ENCODE assay signal across 25 cellular contexts in the genomic region with DNA sequence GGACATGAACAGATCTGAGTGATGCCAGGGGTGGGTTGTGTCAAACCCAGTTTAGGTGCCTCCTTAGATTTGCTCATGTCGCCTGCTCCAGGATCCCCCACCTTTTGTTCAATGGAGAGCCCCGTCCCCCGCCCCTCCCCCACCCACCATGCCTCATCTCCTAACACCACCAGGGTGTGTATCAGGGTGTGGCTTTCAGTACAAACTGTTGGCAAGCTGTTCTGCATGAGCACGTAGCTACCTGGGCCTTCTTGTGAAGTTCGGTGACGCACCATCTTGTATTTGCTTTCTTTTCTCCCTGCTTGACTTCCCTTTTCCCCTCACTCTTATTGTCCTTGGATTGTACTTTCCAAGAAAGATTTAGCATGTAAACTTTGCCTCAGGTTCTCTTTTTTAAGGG.
A peak's percentile ranks its signal among the peaks of the same experiment; 100 is the strongest.
DNase-seq lines count a peak whose midpoint lies in the region; ATAC-seq, FAIRE-seq and TF ChIP-seq lines count a peak whose summit lies in the region.
"Had no signal": no experiment of that assay in that cellular context is flagged by ENCODE, and none has a peak within 500 bp of the region (broad histone marks: within the 10 kb centered on the region; RNA-seq: fewer than 3 reads in every experiment).

No MANE protein-coding gene starts in this region.

- H3K4me2 ChIP-seq in HCT116 (ENCODE audit: low read length) (peak overlapping the region; percentile 25; the same call in 1 of the 2 replicates), K562 (ENCODE audit: insufficient read depth, low read length) (peak overlapping the region; percentile 9; the same call in 1 of the 2 replicates), neural progenitor cell (no peak overlapping the region), OCI-LY7 (ENCODE audit: low read length) (no peak overlapping the region)
- H3K4me2 ChIP-seq: PC-9 had no signal

- intact Hi-C loops in HCT116 (cut with micrococcal nuclease) (loop anchor here (10.0 kb wide), 1 partner anchor 502 kb away; no protein-coding TSS in a partner anchor), K562 (cut with micrococcal nuclease) (loop anchor here (10.0 kb wide), 1 partner anchor 562 kb away; no protein-coding TSS in a partner anchor), OCI-LY7 (cut with micrococcal nuclease; ENCODE audit: unreplicated experiment) (no loop called here)

- TF ChIP-seq POLR2A in HCT116 (IDR thresholded peaks at IDR 0.05; ENCODE audit: borderline replicate concordance, extremely low read depth, insufficient read depth, insufficient read length) = no peak
- no peak for TF ChIP-seq POLR2A in K562 (conservative IDR thresholded peaks at IDR 0.05)

- no peak for TF ChIP-seq CTCF in HCT116 (IDR thresholded peaks at IDR 0.05 in 2 of 3, conservative IDR thresholded peaks at IDR 0.05 in 1 of 3; ENCODE audit: borderline replicate concordance in 1 of 3, insufficient read depth in 1 of 3, low read depth in 2 of 3, low read length in 2 of 3)
- TF ChIP-seq CTCF in K562 (IDR thresholded peaks at IDR 0.05 in 2 of 3, conservative IDR thresholded peaks at IDR 0.05 in 1 of 3; ENCODE audit: insufficient read depth in 2 of 3, low read depth in 1 of 3, low read length in 3 of 3) = no peak
- TF ChIP-seq CTCF in neural progenitor cell (IDR thresholded peaks at IDR 0.05) = no peak
- no peak for TF ChIP-seq CTCF in OCI-LY7 (conservative IDR thresholded peaks at IDR 0.05; ENCODE audit: low read length)
- TF ChIP-seq CTCF in GM20000 (IDR thresholded peaks at IDR 0.05; ENCODE audit: extremely low read depth, missing control alignments) = no peak

- H3K4me1 Mint-ChIP-seq in neural progenitor cell = peaks cover 16% of the 10 kb centered on the region

- H3K36me3 Mint-ChIP-seq in neural progenitor cell = no peaks in the 10 kb centered on the region
- H3K36me3 Mint-ChIP-seq: CD4-positive, alpha-beta memory T cell; IgD-negative memory B cell had no signal

- TF ChIP-seq RAD21 in HCT116 (IDR thresholded peaks at IDR 0.05; ENCODE audit: low read depth) (no peak), K562 (CRISPR knock-in tag; conservative IDR thresholded peaks at IDR 0.05 in 1 of 2, IDR thresholded peaks at IDR 0.05 in 1 of 2) (no peak)

- H3K4me1 ChIP-seq in HCT116 (ENCODE audit: control insufficient read depth in 1 of 2, insufficient read depth in 2 of 2, low read length in 2 of 2) (peaks cover 0 to 17% of the 10 kb centered on the region in 2 experiments; a peak in 2 of 4 replicates), K562 (replicated peaks in 1 of 2; ENCODE audit: control insufficient read depth in 2 of 2, insufficient read depth in 2 of 2, low read length in 2 of 2) (peaks cover 0 to 9% of the 10 kb centered on the region in 2 experiments; a peak in 2 of 5 replicates), neural progenitor cell (no peaks in the 10 kb centered on the region), OCI-LY7 (ENCODE audit: insufficient read depth, low read length, poor library complexity, severe bottlenecking) (peaks cover 13% of the 10 kb centered on the region)

- no peaks in the 10 kb centered on the region for H3K9me2 ChIP-seq in HCT116 (ENCODE audit: insufficient read depth)
- H3K9me2 ChIP-seq in OCI-LY7 (ENCODE audit: insufficient read depth, low read length) = no peaks in the 10 kb centered on the region

- in situ Hi-C loops in K562 (cut with MboI) = loop anchor here (10.0 kb wide), 1 partner anchor 502 kb away; no protein-coding TSS in a partner anchor

- peaks cover 2% of the 10 kb centered on the region for H3K9me3 Mint-ChIP-seq in neural progenitor cell
- H3K9me3 Mint-ChIP-seq: CD4-positive, alpha-beta memory T cell; HFFc6; IgD-negative memory B cell had no signal

- DNase-seq in HCT116 (ENCODE audit: low read depth, low spot score) = no peak
- peak; percentile 35 to 53 (median 48) for DNase-seq in K562 (ENCODE audit: extremely low read depth in 1 of 4, low spot score in 3 of 4)
- peak; percentile 10 for DNase-seq in neural progenitor cell (ENCODE audit: low spot score)
- no peak for DNase-seq in NCI-H345 (lab: John Stamatoyannopoulos, UW)
- no peak for DNase-seq in OCI-LY7 (ENCODE audit: low spot score)
- no peak for DNase-seq in GM20000 (ENCODE audit: low spot score)
- DNase-seq: C1 segment of cervical spinal cord; CD4-positive, alpha-beta memory T cell; COR-L47; DMS53; HFFc6; Karpas-422; NCI-H1092 treated with DMSO at 0.1 percent for 48 hours; NCI-H1436; NCI-H187 treated with DMSO at 0.1 percent for 48 hours; NCI-H2171 treated with DMSO at 0.1 percent for 48 hours; NCI-H524; NCI-H82; NK-92 treated with Interleukin-12 subunit alpha and Interleukin-12 subunit beta, amount 100 ng/mL, for 24 hours; PC-9; Right ventricle myocardium superior; T-helper 1 cell had no signal

- H3K79me2 ChIP-seq in HCT116 (ENCODE audit: insufficient read depth, low read length) (no peaks in the 10 kb centered on the region), K562 (ENCODE audit: control insufficient read depth, insufficient read depth, low read length) (no peaks in the 10 kb centered on the region), neural progenitor cell (ENCODE audit: low read depth) (no peaks in the 10 kb centered on the region), OCI-LY7 (ENCODE audit: insufficient read depth, low read depth, low read length) (no peaks in the 10 kb centered on the region)

- H3F3A ChIP-seq in neural progenitor cell (ENCODE audit: low read depth) = peaks cover 11% of the 10 kb centered on the region

- no peaks in the 10 kb centered on the region for H3K9me3 ChIP-seq in HCT116 (ENCODE audit: control insufficient read depth in 1 of 2, insufficient read depth in 1 of 2, low read depth in 1 of 2, low read length in 2 of 2)
- no peaks in the 10 kb centered on the region for H3K9me3 ChIP-seq in K562 (replicated peaks; ENCODE audit: control insufficient read depth, insufficient read depth, low read depth, low read length)
- H3K9me3 ChIP-seq in neural progenitor cell (ENCODE audit: low read depth) = no peaks in the 10 kb centered on the region
- H3K9me3 ChIP-seq in OCI-LY7 (ENCODE audit: low read length) = no peaks in the 10 kb centered on the region

- CTCF ChIA-PET in HCT116 (lab: Charles Lee) (interaction anchor here (1.4 kb wide), 1 partner anchor 164 kb away, joined by 11 read pairs; no protein-coding TSS in a partner anchor), K562 (lab: Yijun Ruan, JAX; ENCODE audit: low intra/inter-chr PET ratio) (no interaction called here), OCI-LY7 (lab: Charles Lee; ENCODE audit: unreplicated experiment) (no interaction called here)

- no peaks in the 10 kb centered on the region for H3K27me3 ChIP-seq in HCT116 (ENCODE audit: insufficient read depth, low read length)
- H3K27me3 ChIP-seq in K562 (ENCODE audit: control insufficient read depth in 2 of 2, insufficient read depth in 2 of 2, low read length in 2 of 2) = peaks cover 0 to under 1% of the 10 kb centered on the region in 2 experiments; a peak in 1 of 5 replicates
- H3K27me3 ChIP-seq in neural progenitor cell = no peaks in the 10 kb centered on the region

- RAD21 ChIA-PET in HCT116 (lab: Charles Lee; ENCODE audit: low non-redundant PET in 1 of 2, low total read pairs in 2 of 2, uncharacterized antibody in 2 of 2, unreplicated experiment in 2 of 2) = interaction anchor here in 1 of 2 experiments (0.9 kb wide), 1 partner anchor 164 kb away, joined by 3 read pairs; no protein-coding TSS in a partner anchor

- H3K4me3 Mint-ChIP-seq in neural progenitor cell = no peak overlapping the region
- H3K4me3 Mint-ChIP-seq: CD4-positive, alpha-beta memory T cell; HFFc6; IgD-negative memory B cell had no signal

- H3K27ac ChIP-seq in HCT116 (ENCODE audit: low read depth, low read length) (no peak overlapping the region), K562 (ENCODE audit: extremely low read depth, low read depth, low read length) (no peak overlapping the region), neural progenitor cell (no peak overlapping the region), OCI-LY7 (ENCODE audit: low read depth, low read length, poor library complexity, severe bottlenecking) (no peak overlapping the region)
- H3K27ac ChIP-seq: PC-9 had no signal

- peak overlapping the region; percentile 13 for H2AFZ ChIP-seq in HCT116 (ENCODE audit: low read depth, low read length, poor library complexity, severe bottlenecking)
- H2AFZ ChIP-seq in K562 (ENCODE audit: low read depth, low read length) = 0 out of 2 replicates have a peak overlapping the region, but pooled peaks have one; percentile 40
- peak overlapping the region; percentile 19 for H2AFZ ChIP-seq in neural progenitor cell (replicated peaks)
- no peak overlapping the region for H2AFZ ChIP-seq in OCI-LY7 (ENCODE audit: low read length)
- H2AFZ ChIP-seq: PC-9 had no signal

- POLR2A ChIA-PET in HCT116 (lab: Charles Lee) = interaction anchor here (0.6 kb wide), 1 partner anchor 164 kb away, joined by 5 read pairs; no protein-coding TSS in a partner anchor
- POLR2A ChIA-PET in K562 (lab: Yijun Ruan, JAX) = interaction anchor here (1.3 kb wide), 1 partner anchor 231 kb away, joined by 3 read pairs; the partner anchor contains the start of gene ZNF691
- POLR2A ChIA-PET in OCI-LY7 (lab: Charles Lee) = interaction anchor here (1.0 kb wide), 1 partner anchor 154 kb away, joined by 3 read pairs; no protein-coding TSS in a partner anchor

- no peak for ATAC-seq in HCT116
- peak; percentile 30; the same call in 1 of the 3 replicates for ATAC-seq in K562
- ATAC-seq in esophagus mucosa = peak; percentile 93

- no peak for TF ChIP-seq EP300 in K562 (IDR thresholded peaks at IDR 0.05; ENCODE audit: low read length)

- no peak overlapping the region for H3K27ac Mint-ChIP-seq in neural progenitor cell
- H3K27ac Mint-ChIP-seq: CD4-positive, alpha-beta memory T cell; HFFc6; IgD-negative memory B cell had no signal

- no peaks in the 10 kb centered on the region for H3K27me3 Mint-ChIP-seq in neural progenitor cell (ENCODE audit: insufficient read depth, low read depth)
- H3K27me3 Mint-ChIP-seq: IgD-negative memory B cell had no signal

- H3K9ac ChIP-seq in HCT116 (ENCODE audit: low read length) (no peak overlapping the region), K562 (ENCODE audit: insufficient read depth in 1 of 2, low read depth in 2 of 2, low read length in 2 of 2) (no peak overlapping the region), neural progenitor cell (no peak overlapping the region)

- no peak overlapping the region for H3K4me3 ChIP-seq in HCT116 (replicated peaks in 1 of 2; ENCODE audit: low read depth in 1 of 2, low read length in 2 of 2)
- H3K4me3 ChIP-seq in K562 = no peak overlapping the region
- H3K4me3 ChIP-seq in neural progenitor cell = no peak overlapping the region
- H3K4me3 ChIP-seq in OCI-LY7 (ENCODE audit: low read depth, low read length, poor library complexity, severe bottlenecking) = no peak overlapping the region
- H3K4me3 ChIP-seq: PC-9 had no signal

- 28% methylated on average over 3 of the region's 6 CpGs for WGBS in K562 (ENCODE audit: insufficient coverage, low coverage, missing lambda C conversion rate)

- no TSS peak for BruUV-seq in HCT116 (replicated peaks; lab: Mats Ljungman, UMichigan)
- BruUV-seq in K562 (replicated peaks; lab: Mats Ljungman, UMichigan) = no TSS peak
- BruUV-seq in OCI-LY7 (replicated peaks; lab: Mats Ljungman, UMichigan) = no TSS peak

- FAIRE-seq in K562 (lab: Jason Lieb, UNC) = no peak
- FAIRE-seq: H54 had no signal

- no peaks in the 10 kb centered on the region for H3K9me1 ChIP-seq in K562 (ENCODE audit: control insufficient read depth, insufficient read depth, low read length)

- H3K36me3 ChIP-seq in HCT116 (ENCODE audit: control insufficient read depth in 1 of 2, insufficient read depth in 2 of 2, low read length in 2 of 2) = no peaks in the 10 kb centered on the region
- no peaks in the 10 kb centered on the region for H3K36me3 ChIP-seq in K562 (ENCODE audit: control insufficient read depth, insufficient read depth, low read length)
- H3K36me3 ChIP-seq in neural progenitor cell = no peaks in the 10 kb centered on the region
- no peaks in the 10 kb centered on the region for H3K36me3 ChIP-seq in OCI-LY7 (ENCODE audit: insufficient read depth, low read length)

- H4K20me1 ChIP-seq in HCT116 (ENCODE audit: insufficient read depth) = no peaks in the 10 kb centered on the region
- no peaks in the 10 kb centered on the region for H4K20me1 ChIP-seq in K562 (replicated peaks; ENCODE audit: control insufficient read depth, insufficient read depth, low read length)
- no peaks in the 10 kb centered on the region for H4K20me1 ChIP-seq in neural progenitor cell (ENCODE audit: low read depth)
- H4K20me1 ChIP-seq in OCI-LY7 (ENCODE audit: insufficient read depth, low read length) = no peaks in the 10 kb centered on the region

Comparison
In these comparisons a context has a peak if more than half of its experiments do, and no peak if none do; other contexts are left out.
1. DNase-seq: peak in K562 (4 of 4) and neural progenitor cell (single experiment); none in HCT116 (single experiment), NCI-H345 (single experiment), OCI-LY7 (single experiment) and GM20000 (single experiment).
2. H3K4me2 ChIP-seq: peak in HCT116 (single experiment) and K562 (single experiment); none in neural progenitor cell (single experiment) and OCI-LY7 (single experiment).